ENCODE assay signal across 18 cellular contexts in the genomic region with DNA sequence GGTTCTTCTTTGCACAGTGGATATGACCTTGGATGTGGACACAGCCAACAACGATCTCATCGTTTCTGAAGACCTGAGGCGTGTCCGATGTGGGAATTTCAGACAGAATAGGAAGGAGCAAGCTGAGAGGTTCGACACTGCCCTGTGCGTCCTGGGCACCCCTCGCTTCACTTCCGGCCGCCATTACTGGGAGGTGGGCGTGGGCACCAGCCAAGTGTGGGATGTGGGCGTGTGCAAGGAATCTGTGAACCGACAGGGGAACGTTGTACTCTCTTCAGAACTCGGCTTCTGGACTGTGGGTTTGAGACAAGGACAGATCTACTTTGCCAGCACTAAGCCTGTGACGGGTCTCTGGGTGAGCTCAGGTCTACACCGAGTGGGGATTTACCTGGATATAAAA. TPM values are rescaled to one million over a fixed set of nuclear protein-coding genes. Genes with fewer than 3 reads are reported as not detected.
DNase-seq lines count a peak whose midpoint lies in the region; ATAC-seq, FAIRE-seq and TF ChIP-seq lines count a peak whose summit lies in the region.
"Had no signal": no experiment of that assay in that cellular context is flagged by ENCODE, and none has a peak within 500 bp of the region (broad histone marks: within the 10 kb centered on the region; RNA-seq: fewer than 3 reads in every experiment).

No MANE protein-coding gene starts in this region.

- H2AFZ ChIP-seq in K562 (ENCODE audit: low read depth, low read length), result peak overlapping the region; percentile 4; the same call in 1 of the 2 replicates
- no peak overlapping the region for H2AFZ ChIP-seq in GM23248

- POLR2A ChIA-PET in K562 (lab: Yijun Ruan, JAX), result interaction anchor here (0.5 to 0.6 kb wide), 2 partner anchors 19 to 232 kb away, joined by 3 read pairs; no protein-coding TSS in a partner anchor

- FAIRE-seq in K562 (lab: Jason Lieb, UNC), result no peak
- no peak for FAIRE-seq in urothelium cell line (lab: Jason Lieb, UNC)
- FAIRE-seq: A204.1, D721Med had no signal

- H3K9ac ChIP-seq in K562 (ENCODE audit: insufficient read depth in 1 of 2, low read depth in 2 of 2, low read length in 2 of 2) (no peak overlapping the region), GM23248 (no peak overlapping the region)

- H3K36me3 ChIP-seq in K562 (ENCODE audit: control insufficient read depth, insufficient read depth, low read length) (no peaks in the 10 kb centered on the region), GM23248 (ENCODE audit: low read depth) (no peaks in the 10 kb centered on the region)

- H3K4me3 ChIP-seq in K562, result no peak overlapping the region
- no peak overlapping the region for H3K4me3 ChIP-seq in GM23248

- H3F3A ChIP-seq in GM23248 (ENCODE audit: insufficient read depth), result no peaks in the 10 kb centered on the region

- H3K79me2 ChIP-seq in K562 (ENCODE audit: control insufficient read depth, insufficient read depth, low read length), result no peaks in the 10 kb centered on the region
- no peaks in the 10 kb centered on the region for H3K79me2 ChIP-seq in GM23248 (ENCODE audit: insufficient read depth)

- ATAC-seq in K562 (no peak), HG03139 (IDR thresholded peaks at IDR 0.05; ENCODE audit: unreplicated experiment) (no peak)

- no peaks in the 10 kb centered on the region for H3K4me1 ChIP-seq in K562 (replicated peaks in 1 of 2; ENCODE audit: control insufficient read depth in 2 of 2, insufficient read depth in 2 of 2, low read length in 2 of 2)
- no peaks in the 10 kb centered on the region for H3K4me1 ChIP-seq in GM23248 (ENCODE audit: insufficient read depth)
- H3K4me1 ChIP-seq: Caco-2 had no signal

- no peak for TF ChIP-seq POLR2A in K562 (conservative IDR thresholded peaks at IDR 0.05)

- no peak for TF ChIP-seq RAD21 in K562 (CRISPR knock-in tag; conservative IDR thresholded peaks at IDR 0.05 in 1 of 2, IDR thresholded peaks at IDR 0.05 in 1 of 2)

- CTCF ChIA-PET in K562 (lab: Yijun Ruan, JAX; ENCODE audit: low intra/inter-chr PET ratio), result no interaction called here

- no peaks in the 10 kb centered on the region for H4K20me1 ChIP-seq in K562 (replicated peaks; ENCODE audit: control insufficient read depth, insufficient read depth, low read length)
- H4K20me1 ChIP-seq in GM23248 (ENCODE audit: insufficient read depth), result no peaks in the 10 kb centered on the region

- H3K27me3 ChIP-seq in K562 (ENCODE audit: control insufficient read depth in 2 of 2, insufficient read depth in 2 of 2, low read length in 2 of 2) (peaks cover 8 to 37% of the 10 kb centered on the region in 2 experiments), GM23248 (replicated peaks; ENCODE audit: insufficient read depth) (no peaks in the 10 kb centered on the region)

- H3K9me2 ChIP-seq in GM23248 (ENCODE audit: insufficient read depth), result no peaks in the 10 kb centered on the region

- no peaks in the 10 kb centered on the region for H3K9me1 ChIP-seq in K562 (ENCODE audit: control insufficient read depth, insufficient read depth, low read length)

- TF ChIP-seq CTCF in K562 (IDR thresholded peaks at IDR 0.05 in 2 of 3, conservative IDR thresholded peaks at IDR 0.05 in 1 of 3; ENCODE audit: insufficient read depth in 2 of 3, low read depth in 1 of 3, low read length in 3 of 3), result no peak

- H3K9me3 ChIP-seq in K562 (replicated peaks; ENCODE audit: control insufficient read depth, insufficient read depth, low read depth, low read length) (no peaks in the 10 kb centered on the region), GM23248 (ENCODE audit: low read depth) (no peaks in the 10 kb centered on the region)
- H3K9me3 ChIP-seq: Caco-2 had no signal

- TF ChIP-seq EP300 in K562 (IDR thresholded peaks at IDR 0.05; ENCODE audit: low read length), result no peak

- no peak overlapping the region for H3K4me2 ChIP-seq in K562 (ENCODE audit: insufficient read depth, low read length)
- H3K4me2 ChIP-seq in GM23248 (ENCODE audit: unreplicated experiment), result no peak overlapping the region

- 3% methylated on average over 13 of the region's 16 CpGs for WGBS in K562 (ENCODE audit: insufficient coverage, low coverage, missing lambda C conversion rate)
- 37 to 42% methylated on average over 16 of the region's 16 CpGs for WGBS in GM23248 (ENCODE audit: low coverage in 1 of 2, low lambda C conversion rate in 2 of 2, missing lambda C conversion rate in 2 of 2), 2 experiments

- DNase-seq in Daoy (ENCODE audit: low read depth) (peak; percentile 64), H4 (ENCODE audit: low spot score) (peak; percentile 41), K562 (ENCODE audit: extremely low read depth in 1 of 4, low spot score in 3 of 4) (no peak), urothelium cell line (ENCODE audit: low spot score) (peak; percentile 23), GM23248 (no peak)
- DNase-seq in stimulated activated CD4-positive, alpha-beta T cell treated with anti-CD3 and anti-CD28 coated beads, Interleukin-1b, Interleukin-23, amount 100 ng/mL, for 48 hours, result no peak
- DNase-seq: AML-193; CD4-positive, alpha-beta T cell; GDM1; GOT3; H9 had no signal

- BruUV-seq in K562 (replicated peaks; lab: Mats Ljungman, UMichigan), result no TSS peak

- in situ Hi-C loops in K562 (cut with MboI) (no loop called here), GM23248 (cut with MboI) (no loop called here)

- intact Hi-C loops in K562 (cut with micrococcal nuclease), result no loop called here

- H3K27ac ChIP-seq in K562 (ENCODE audit: extremely low read depth, low read depth, low read length) (no peak overlapping the region), GM23248 (no peak overlapping the region)
- H3K27ac ChIP-seq: C4-2B had no signal

RNA-seq across cellular contexts. Expression of a gene that starts 9.4 kb away (rescaled TPM):
- total RNA-seq in Daoy (2014; rRNA removed; shearing (Covaris generic)), result 46.6 and 54.4 TPM in 2 replicates
- total RNA-seq in H4 (2014; rRNA removed; shearing (Covaris generic)), result 1.8 TPM in 1 of 2 replicates, not detected in the other
- total RNA-seq in K562 (2011; cell fraction: chromatin; rRNA removed; ENCODE audit: low replicate concordance), result not detected in 2 replicates
- not detected in 2 replicates for total RNA-seq in K562 (2011; cell fraction: nucleolus; rRNA removed)
- not detected in 2 replicates for total RNA-seq in K562 (2011; cell fraction: nucleoplasm; rRNA removed)
- total RNA-seq in K562 (2014; rRNA removed) (not detected in 2 replicates), K562 (2014; rRNA removed; fragmentation: Illumina TruSeq; extraction: Trizol) (not detected in 2 replicates), K562 (2015; rRNA removed; fragmentation: Illumina TruSeq; extraction: Trizol) (0.18 TPM in 1 of 2 replicates, not detected in the other), K562 (2021) (not detected in 2 replicates)
- polyA plus RNA-seq in K562 (2011; rRNA removed) (not detected in 2 replicates), K562 (2014; fragmentation: Illumina TruSeq; extraction: Trizol) (not detected in 2 replicates), K562 (2014; fragmentation: Nextera tagmentation; extraction: Ambion mirVana) (under 1 TPM in 1 of 2 experiments, not detected in 1; 0.21 TPM), K562 (2014; rRNA removed) (not detected in 2 replicates), GM23248 (2016; fragmentation: Nextera tagmentation; extraction: Ambion mirVana) (not detected in 2 replicates)
- polyA plus RNA-seq in K562 (2011; cell fraction: cytosol; rRNA removed), result not detected in 2 replicates
- not detected in 2 replicates for polyA plus RNA-seq in K562 (2011; cell fraction: nucleus; rRNA removed)
- 0.25 TPM in 1 of 2 replicates, not detected in the other for polyA plus RNA-seq in K562 (2012)
- polyA minus RNA-seq in K562 (2011; rRNA and poly(A)+ RNA removed), result not detected in 2 replicates
- not detected in 2 replicates for polyA minus RNA-seq in K562 (2011; cell fraction: cytosol; rRNA and poly(A)+ RNA removed)
- polyA minus RNA-seq in K562 (2011; cell fraction: nucleus; rRNA and poly(A)+ RNA removed), result not detected in 2 replicates
- not detected in 2 replicates for total RNA-seq in GM23248 (2014; rRNA removed; shearing (Covaris generic))
- total RNA-seq: Caco-2; CD4-positive, alpha-beta T cell; H9; HT-29 had no signal
- polyA plus RNA-seq: BJ had no signal

RNA-seq across cellular contexts. Expression of a gene that starts 19.4 kb away (rescaled TPM):
- 64.2 and 89.1 TPM in 2 replicates for total RNA-seq in Daoy (2014; rRNA removed; shearing (Covaris generic))
- total RNA-seq in H4 (2014; rRNA removed; shearing (Covaris generic)), result 7.7 and 12.4 TPM in 2 replicates
- not detected in 2 replicates for total RNA-seq in K562 (2011; cell fraction: chromatin; rRNA removed; ENCODE audit: low replicate concordance)
- total RNA-seq in K562 (2011; cell fraction: nucleolus; rRNA removed), result not detected in 2 replicates
- not detected in 2 replicates for total RNA-seq in K562 (2011; cell fraction: nucleoplasm; rRNA removed)
- total RNA-seq in K562 (2014; rRNA removed) (not detected in 2 replicates), K562 (2014; rRNA removed; fragmentation: Illumina TruSeq; extraction: Trizol) (0.15 TPM in 1 of 2 replicates, not detected in the other), K562 (2015; rRNA removed; fragmentation: Illumina TruSeq; extraction: Trizol) (0.19 and 0.22 TPM in 2 replicates), K562 (2021) (0.16 TPM in 1 of 2 replicates, not detected in the other)
- polyA plus RNA-seq in K562 (2011; rRNA removed) (0.24 TPM in 1 of 2 replicates, not detected in the other), K562 (2014; fragmentation: Illumina TruSeq; extraction: Trizol) (0.32 and 0.40 TPM in 2 replicates), K562 (2014; fragmentation: Nextera tagmentation; extraction: Ambion mirVana) (1 to 10 TPM in 1 of 2 experiments, under 1 TPM in 1; 0.92 to 1.1 TPM), K562 (2014; rRNA removed) (0.13 and 0.28 TPM in 2 replicates), GM23248 (2016; fragmentation: Nextera tagmentation; extraction: Ambion mirVana) (not detected in 2 replicates)
- polyA plus RNA-seq in K562 (2011; cell fraction: cytosol; rRNA removed), result not detected in 2 replicates
- polyA plus RNA-seq in K562 (2011; cell fraction: nucleus; rRNA removed), result not detected in 2 replicates
- polyA plus RNA-seq in K562 (2012), result 0.17 and 0.76 TPM in 2 replicates
- polyA minus RNA-seq in K562 (2011; rRNA and poly(A)+ RNA removed), result not detected in 2 replicates
- polyA minus RNA-seq in K562 (2011; cell fraction: cytosol; rRNA and poly(A)+ RNA removed), result not detected in 2 replicates
- polyA minus RNA-seq in K562 (2011; cell fraction: nucleus; rRNA and poly(A)+ RNA removed), result not detected in 2 replicates
- total RNA-seq in GM23248 (2014; rRNA removed; shearing (Covaris generic)), result not detected in 2 replicates
- total RNA-seq: Caco-2; CD4-positive, alpha-beta T cell; H9; HT-29 had no signal
- polyA plus RNA-seq: BJ had no signal

RNA-seq across cellular contexts. Expression of a gene that starts 40.1 kb away (rescaled TPM):
- not detected in 2 replicates for total RNA-seq in Daoy (2014; rRNA removed; shearing (Covaris generic))
- total RNA-seq in H4 (2014; rRNA removed; shearing (Covaris generic)), result not detected in 2 replicates
- total RNA-seq in K562 (2011; cell fraction: chromatin; rRNA removed; ENCODE audit: low replicate concordance), result not detected in 2 replicates
- total RNA-seq in K562 (2011; cell fraction: nucleolus; rRNA removed), result not detected in 2 replicates
- total RNA-seq in K562 (2011; cell fraction: nucleoplasm; rRNA removed), result not detected in 2 replicates
- total RNA-seq in K562 (2014; rRNA removed) (not detected in 2 replicates), K562 (2014; rRNA removed; fragmentation: Illumina TruSeq; extraction: Trizol) (not detected in 2 replicates), K562 (2015; rRNA removed; fragmentation: Illumina TruSeq; extraction: Trizol) (not detected in 2 replicates), K562 (2021) (not detected in 2 replicates)
- polyA plus RNA-seq in K562 (2011; rRNA removed) (not detected in 2 replicates), K562 (2014; fragmentation: Illumina TruSeq; extraction: Trizol) (not detected in 2 replicates), K562 (2014; fragmentation: Nextera tagmentation; extraction: Ambion mirVana) (not detected), K562 (2014; rRNA removed) (not detected in 2 replicates), GM23248 (2016; fragmentation: Nextera tagmentation; extraction: Ambion mirVana) (not detected in 2 replicates)
- not detected in 2 replicates for polyA plus RNA-seq in K562 (2011; cell fraction: cytosol; rRNA removed)
- polyA plus RNA-seq in K562 (2011; cell fraction: nucleus; rRNA removed), result not detected in 2 replicates
- polyA plus RNA-seq in K562 (2012), result not detected in 2 replicates
- polyA minus RNA-seq in K562 (2011; rRNA and poly(A)+ RNA removed), result not detected in 2 replicates
- not detected in 2 replicates for polyA minus RNA-seq in K562 (2011; cell fraction: cytosol; rRNA and poly(A)+ RNA removed)
- polyA minus RNA-seq in K562 (2011; cell fraction: nucleus; rRNA and poly(A)+ RNA removed), result not detected in 2 replicates
- not detected in 2 replicates for total RNA-seq in GM23248 (2014; rRNA removed; shearing (Covaris generic))
- total RNA-seq: Caco-2; CD4-positive, alpha-beta T cell; H9; HT-29 had no signal
- polyA plus RNA-seq: BJ had no signal

RNA-seq across cellular contexts. Expression of a gene that starts 53.5 kb away (rescaled TPM):
- total RNA-seq in Daoy (2014; rRNA removed; shearing (Covaris generic)), result 4.1 and 5.1 TPM in 2 replicates
- 2.1 and 2.4 TPM in 2 replicates for total RNA-seq in H4 (2014; rRNA removed; shearing (Covaris generic))
- total RNA-seq in K562 (2011; cell fraction: chromatin; rRNA removed; ENCODE audit: low replicate concordance), result 0.25 TPM in 1 of 2 replicates, not detected in the other
- total RNA-seq in K562 (2011; cell fraction: nucleolus; rRNA removed), result 0.33 TPM in 1 of 2 replicates, not detected in the other
- total RNA-seq in K562 (2011; cell fraction: nucleoplasm; rRNA removed), result 0.23 and 0.37 TPM in 2 replicates
- total RNA-seq in K562 (2014; rRNA removed) (0.04 TPM in 1 of 2 replicates, not detected in the other), K562 (2014; rRNA removed; fragmentation: Illumina TruSeq; extraction: Trizol) (0.19 and 0.22 TPM in 2 replicates), K562 (2015; rRNA removed; fragmentation: Illumina TruSeq; extraction: Trizol) (0.07 and 0.26 TPM in 2 replicates), K562 (2021) (0.07 and 0.16 TPM in 2 replicates)
- polyA plus RNA-seq in K562 (2011; rRNA removed) (0.03 and 0.07 TPM in 2 replicates), K562 (2014; fragmentation: Illumina TruSeq; extraction: Trizol) (0.16 and 0.17 TPM in 2 replicates), K562 (2014; fragmentation: Nextera tagmentation; extraction: Ambion mirVana) (under 1 TPM; 0.11 to 0.29 TPM), K562 (2014; rRNA removed) (0.13 and 0.18 TPM in 2 replicates), GM23248 (2016; fragmentation: Nextera tagmentation; extraction: Ambion mirVana) (not detected in 2 replicates)
- 0.01 and 0.04 TPM in 2 replicates for polyA plus RNA-seq in K562 (2011; cell fraction: cytosol; rRNA removed)
- 0.09 TPM in 1 of 2 replicates, not detected in the other for polyA plus RNA-seq in K562 (2011; cell fraction: nucleus; rRNA removed)
- polyA plus RNA-seq in K562 (2012), result 0.12 and 0.44 TPM in 2 replicates
- 0.06 and 0.14 TPM in 2 replicates for polyA minus RNA-seq in K562 (2011; rRNA and poly(A)+ RNA removed)
- polyA minus RNA-seq in K562 (2011; cell fraction: cytosol; rRNA and poly(A)+ RNA removed), result not detected in 2 replicates
- not detected in 2 replicates for polyA minus RNA-seq in K562 (2011; cell fraction: nucleus; rRNA and poly(A)+ RNA removed)
- not detected in 2 replicates for total RNA-seq in GM23248 (2014; rRNA removed; shearing (Covaris generic))
- total RNA-seq: CD4-positive, alpha-beta T cell; H9 had no signal
- polyA plus RNA-seq: BJ had no signal

RNA-seq across cellular contexts. Expression of a gene that starts 58.0 kb away (rescaled TPM):
- 0.60 and 0.80 TPM in 2 replicates for total RNA-seq in Daoy (2014; rRNA removed; shearing (Covaris generic))
- total RNA-seq in H4 (2014; rRNA removed; shearing (Covaris generic)), result 4.7 and 7.9 TPM in 2 replicates
- 0.35 TPM in 1 of 2 replicates, not detected in the other for total RNA-seq in K562 (2011; cell fraction: chromatin; rRNA removed; ENCODE audit: low replicate concordance)
- not detected in 2 replicates for total RNA-seq in K562 (2011; cell fraction: nucleolus; rRNA removed)
- not detected in 2 replicates for total RNA-seq in K562 (2011; cell fraction: nucleoplasm; rRNA removed)
- not detected in 2 replicates for total RNA-seq in K562 (2014; rRNA removed)
- 0.04 TPM in 1 of 2 replicates, not detected in the other for total RNA-seq in K562 (2014; rRNA removed; fragmentation: Illumina TruSeq; extraction: Trizol)
- total RNA-seq in K562 (2015; rRNA removed; fragmentation: Illumina TruSeq; extraction: Trizol), result 0.14 and 0.30 TPM in 2 replicates
- not detected in 2 replicates for total RNA-seq in K562 (2021)
- polyA plus RNA-seq in K562 (2011; rRNA removed), result 0.06 TPM in 1 of 2 replicates, not detected in the other
- polyA plus RNA-seq in K562 (2011; cell fraction: cytosol; rRNA removed), result 0.03 TPM in 1 of 2 replicates, not detected in the other
- not detected in 2 replicates for polyA plus RNA-seq in K562 (2011; cell fraction: nucleus; rRNA removed)
- 0.20 and 1.7 TPM in 2 replicates for polyA plus RNA-seq in K562 (2012)
- polyA plus RNA-seq in K562 (2014; fragmentation: Illumina TruSeq; extraction: Trizol), result 0.04 TPM in 1 of 2 replicates, not detected in the other
- under 1 TPM in 1 of 2 experiments, not detected in 1; 0.07 TPM for polyA plus RNA-seq in K562 (2014; fragmentation: Nextera tagmentation; extraction: Ambion mirVana)
- 0.03 and 0.05 TPM in 2 replicates for polyA plus RNA-seq in K562 (2014; rRNA removed)
- 0.45 TPM in 1 of 2 replicates, not detected in the other for polyA minus RNA-seq in K562 (2011; rRNA and poly(A)+ RNA removed)
- not detected in 2 replicates for polyA minus RNA-seq in K562 (2011; cell fraction: cytosol; rRNA and poly(A)+ RNA removed)
- polyA minus RNA-seq in K562 (2011; cell fraction: nucleus; rRNA and poly(A)+ RNA removed), result not detected in 2 replicates
- total RNA-seq in GM23248 (2014; rRNA removed; shearing (Covaris generic)), result not detected in 2 replicates
- not detected in 2 replicates for polyA plus RNA-seq in GM23248 (2016; fragmentation: Nextera tagmentation; extraction: Ambion mirVana)
- total RNA-seq: Caco-2; CD4-positive, alpha-beta T cell; H9; HT-29 had no signal
- polyA plus RNA-seq: BJ had no signal

Comparison
In these comparisons a context has a peak if more than half of its experiments do, and no peak if none do; other contexts are left out.
1. DNase-seq: peak in Daoy (single experiment), H4 (single experiment) and urothelium cell line (single experiment); none in K562 (0 of 4), stimulated activated CD4-positive, alpha-beta T cell treated with anti-CD3 and anti-CD28 coated beads, Interleukin-1b, Interleukin-23, amount 100 ng/mL, for 48 hours (single experiment) and GM23248 (single experiment).
2. RNA of a gene that starts 9.4 kb away (total RNA-seq): 46.6 to 54.4 TPM in Daoy; 1.8 TPM in H4, 0.18 TPM in K562 and not detected in GM23248; every median in the first group is over 10 times any median in the second.